ENCODE assay signal across 1 cellular context in the genomic region with DNA sequence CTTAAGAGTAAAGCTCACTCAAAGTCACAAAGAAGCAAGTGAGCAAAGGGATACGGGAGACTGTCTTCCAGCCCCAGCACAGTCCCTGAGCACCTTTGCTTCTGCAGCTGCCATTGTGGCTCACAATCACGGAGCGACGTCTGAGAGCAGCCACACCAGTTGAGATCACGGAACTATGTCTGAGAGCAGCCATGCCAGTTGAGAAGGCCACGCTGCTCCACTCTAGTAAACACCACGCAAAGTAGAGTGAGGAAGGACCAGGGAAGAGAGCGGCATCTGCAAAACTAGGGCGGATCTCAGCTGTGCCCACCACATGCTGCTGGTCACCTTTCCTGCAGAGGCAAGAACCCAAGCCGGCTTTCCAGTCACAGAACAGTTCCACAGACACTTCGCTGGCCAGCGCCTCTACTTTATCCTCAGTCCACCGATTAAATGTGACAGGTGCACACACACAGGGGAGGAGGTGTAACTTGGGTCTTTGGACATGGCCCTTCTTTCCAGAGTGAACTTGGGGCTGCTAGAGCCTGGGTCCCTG.
TF ChIP-seq lines count a peak whose summit lies in the region.

No MANE protein-coding gene starts in this region.

TF ChIP-seq in H1, 55 proteins besides CTCF, POLR2A, EP300 and RAD21 (continued from another document):
- TF ChIP-seq ATF2 (IDR thresholded peaks at IDR 0.05; ENCODE audit: low read length) (no peak), SP2 (IDR thresholded peaks at IDR 0.05; ENCODE audit: low read length) (no peak), RNF2 (IDR thresholded peaks at IDR 0.05; ENCODE audit: borderline replicate concordance, low read depth, low read length, missing control alignments, poor library complexity, severe bottlenecking) (no peak), TCF12 (IDR thresholded peaks at IDR 0.05; ENCODE audit: low read depth, low read length) (no peak), TAF7 (optimal IDR thresholded peaks at IDR 0.05; ENCODE audit: borderline replicate concordance, low read depth, low read length) (no peak), BCL11A (IDR thresholded peaks at IDR 0.05; ENCODE audit: low read depth in 2 of 2, low read length in 2 of 2) (no peak)
